19 cellular contexts compared by ENCODE assay signal in the genomic region with DNA sequence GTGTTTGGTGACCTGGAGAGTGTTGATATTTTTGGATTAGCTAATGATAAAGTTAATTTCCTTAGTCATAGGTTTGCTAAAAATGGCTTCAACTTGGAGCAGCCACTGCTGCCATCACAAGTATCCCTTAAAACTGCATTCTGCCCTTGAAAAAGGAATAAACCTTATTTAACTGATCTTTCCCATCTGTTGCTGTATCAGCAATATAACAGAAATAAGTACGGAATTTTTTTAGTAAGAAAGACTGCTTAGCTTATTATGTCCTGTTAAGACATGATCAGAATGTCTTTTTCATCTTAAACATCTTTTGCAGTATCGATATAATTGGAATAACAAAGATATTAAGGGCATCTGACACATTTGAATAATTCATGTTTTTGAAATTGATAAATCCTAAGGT.
A peak's percentile ranks its signal among the peaks of the same experiment; 100 is the strongest.
DNase-seq lines count a peak whose midpoint lies in the region; ATAC-seq, FAIRE-seq and TF ChIP-seq lines count a peak whose summit lies in the region.
"Had no signal": no experiment of that assay in that cellular context is flagged by ENCODE, and none has a peak within 500 bp of the region (broad histone marks: within the 10 kb centered on the region; RNA-seq: fewer than 3 reads in every experiment).

No MANE protein-coding gene starts in this region.

- H4K20me1 ChIP-seq in HepG2 (ENCODE audit: insufficient read depth, low read length) = no peaks in the 10 kb centered on the region
- no peaks in the 10 kb centered on the region for H4K20me1 ChIP-seq in K562 (replicated peaks; ENCODE audit: control insufficient read depth, insufficient read depth, low read length)

- H3K9me3 ChIP-seq in HepG2 (ENCODE audit: low read length) (no peaks in the 10 kb centered on the region), right lobe of liver (no peaks in the 10 kb centered on the region), K562 (replicated peaks; ENCODE audit: control insufficient read depth, insufficient read depth, low read depth, low read length) (no peaks in the 10 kb centered on the region), small intestine (ENCODE audit: control insufficient read depth, low read depth) (no peaks in the 10 kb centered on the region)
- no peaks in the 10 kb centered on the region for H3K9me3 ChIP-seq in CD4-positive, CD25-positive, alpha-beta regulatory T cell (ENCODE audit: control insufficient read depth in 2 of 2, low read length in 2 of 2)
- H3K9me3 ChIP-seq: Caco-2 had no signal

- intact Hi-C loops in HepG2 (cut with micrococcal nuclease; ENCODE audit: unreplicated experiment) = no loop called here
- intact Hi-C loops in right lobe of liver (cut with DNase I) = no loop called here
- intact Hi-C loops in K562 (cut with micrococcal nuclease) = no loop called here
- intact Hi-C loops in MCF 10A (cut with micrococcal nuclease) = no loop called here

- CTCF ChIA-PET in HepG2 (lab: Yijun Ruan, JAX; ENCODE audit: low intra/inter-chr PET ratio, low total read pairs) = no interaction called here
- CTCF ChIA-PET in K562 (lab: Yijun Ruan, JAX; ENCODE audit: low intra/inter-chr PET ratio) = no interaction called here
- CTCF ChIA-PET in MCF 10A (lab: Yijun Ruan, JAX) = interaction anchor here (0.6 to 1.6 kb wide), 3 partner anchors 131 to 1516 kb away, joined by 3 to 4 read pairs (median 3); no protein-coding TSS in a partner anchor

- H3K36me3 ChIP-seq in HepG2 (replicated peaks in 1 of 2; ENCODE audit: control insufficient read depth in 1 of 2, insufficient read depth in 2 of 2, low read length in 2 of 2) = peaks cover 2 to 8% of the 10 kb centered on the region in 2 experiments
- peaks cover 0 to 32% (median 6%) of the 10 kb centered on the region in 4 donors for H3K36me3 ChIP-seq in right lobe of liver
- peaks cover 61% of the 10 kb centered on the region for H3K36me3 ChIP-seq in CD4-positive, CD25-positive, alpha-beta regulatory T cell (ENCODE audit: control insufficient read depth, insufficient read depth, low read length)
- peaks cover 30% of the 10 kb centered on the region; the same call in 1 of the 3 replicates for H3K36me3 ChIP-seq in K562 (ENCODE audit: control insufficient read depth, insufficient read depth, low read length)
- H3K36me3 ChIP-seq in small intestine (ENCODE audit: control insufficient read depth in 2 of 2, insufficient read depth in 2 of 2, low read length in 2 of 2) = peaks cover 7 to 11% of the 10 kb centered on the region in 2 donors

- FAIRE-seq in HepG2 (lab: Jason Lieb, UNC) (no peak), K562 (lab: Jason Lieb, UNC) (no peak), small intestine (lab: Jason Lieb, UNC) (no peak)
- FAIRE-seq: GM12878, GM18507 had no signal

- H3K4me1 Mint-ChIP-seq in CD4-positive, CD25-positive, alpha-beta regulatory T cell = peaks cover 24 to 34% (median 31%) of the 10 kb centered on the region in 4 donors
- peaks cover 26% of the 10 kb centered on the region for H3K4me1 Mint-ChIP-seq in stimulated activated memory B cell treated with anti-CD40 and anti-IgM and Interleukin-4, amounts not matched to agents 10 μg/mL and 1 μg/mL and 100 μg/mL, for 72 hours
- peaks cover 6% of the 10 kb centered on the region for H3K4me1 Mint-ChIP-seq in MCF 10A (ENCODE audit: insufficient read depth, unreplicated experiment)

- H3K27me3 Mint-ChIP-seq in CD4-positive, CD25-positive, alpha-beta regulatory T cell = no peaks in the 10 kb centered on the region
- no peaks in the 10 kb centered on the region for H3K27me3 Mint-ChIP-seq in stimulated activated memory B cell treated with anti-CD40 and anti-IgM and Interleukin-4, amounts not matched to agents 10 μg/mL and 1 μg/mL and 100 μg/mL, for 72 hours
- no peaks in the 10 kb centered on the region for H3K27me3 Mint-ChIP-seq in MCF 10A (ENCODE audit: insufficient read depth, unreplicated experiment)

- in situ Hi-C loops in HepG2 (cut with HindIII; ENCODE audit: extremely low pct_ligation_motif_present, low pct_unique_long_range_greater_than_20kb) = no loop called here
- in situ Hi-C loops in K562 (cut with MboI) = loop anchor here (5.0 kb wide), 1 partner anchor 141 kb away; no protein-coding TSS in a partner anchor

- ATAC-seq in HepG2 (no peak), right lobe of liver (no peak), K562 (no peak)
- ATAC-seq in CD4-positive, CD25-positive, alpha-beta regulatory T cell (ENCODE audit: low read depth in 2 of 2) = no peak
- no peak for ATAC-seq in stimulated activated memory B cell treated with anti-CD40 and anti-IgM and Interleukin-4, amounts not matched to agents 10 μg/mL and 1 μg/mL and 100 μg/mL, for 72 hours
- ATAC-seq: CD8-positive, alpha-beta T cell; GM12878; GM23338; HCT116 had no signal

- no peak overlapping the region for H3K4me3 ChIP-seq in HepG2 (replicated peaks in 1 of 3; ENCODE audit: insufficient read depth in 1 of 3, low read depth in 2 of 3, low read length in 3 of 3)
- H3K4me3 ChIP-seq in right lobe of liver = no peak overlapping the region
- no peak overlapping the region for H3K4me3 ChIP-seq in CD4-positive, CD25-positive, alpha-beta regulatory T cell (ENCODE audit: low read depth, low read length)
- no peak overlapping the region for H3K4me3 ChIP-seq in K562
- no peak overlapping the region for H3K4me3 ChIP-seq in small intestine (ENCODE audit: low read depth in 1 of 2, low read length in 2 of 2)
- H3K4me3 ChIP-seq: GM12878, GM23338 had no signal

- H3K27ac ChIP-seq in HepG2 (ENCODE audit: extremely low read length, insufficient read depth, low read length) = no peak overlapping the region
- no peak overlapping the region for H3K27ac ChIP-seq in right lobe of liver
- H3K27ac ChIP-seq in CD4-positive, CD25-positive, alpha-beta regulatory T cell (ENCODE audit: insufficient read depth, low read length, poor library complexity, severe bottlenecking) = no peak overlapping the region
- no peak overlapping the region for H3K27ac ChIP-seq in K562 (ENCODE audit: extremely low read depth, low read depth, low read length)
- H3K27ac ChIP-seq in small intestine (ENCODE audit: low read depth in 1 of 2, low read length in 1 of 2) = no peak overlapping the region

- no peaks in the 10 kb centered on the region for H3K9me1 ChIP-seq in K562 (ENCODE audit: control insufficient read depth, insufficient read depth, low read length)

- H3K4me2 ChIP-seq in HepG2 (ENCODE audit: low read depth, low read length) (no peak overlapping the region), K562 (ENCODE audit: insufficient read depth, low read length) (no peak overlapping the region)
- H3K4me2 ChIP-seq: GM23338 had no signal

- 97% methylated on average over 2 of the region's 2 CpGs for WGBS in HepG2 (ENCODE audit: low lambda C conversion rate)
- WGBS in right lobe of liver (ENCODE audit: insufficient coverage, low coverage, low lambda C conversion rate, missing lambda C conversion rate) = 96% methylated on average over 2 of the region's 2 CpGs
- 76% methylated on average over 2 of the region's 2 CpGs for WGBS in K562 (ENCODE audit: insufficient coverage, low coverage, missing lambda C conversion rate)
- WGBS in small intestine, 3 donors = 91 to 95% (median 95%) methylated on average over 2 of the region's 2 CpGs

- peaks cover 0 to 2% (median 0%) of the 10 kb centered on the region in 7 donors for H3K9me3 Mint-ChIP-seq in CD4-positive, CD25-positive, alpha-beta regulatory T cell
- no peaks in the 10 kb centered on the region for H3K9me3 Mint-ChIP-seq in stimulated activated memory B cell treated with anti-CD40 and anti-IgM and Interleukin-4, amounts not matched to agents 10 μg/mL and 1 μg/mL and 100 μg/mL, for 72 hours
- no peaks in the 10 kb centered on the region for H3K9me3 Mint-ChIP-seq in MCF 10A (ENCODE audit: unreplicated experiment)
- H3K9me3 Mint-ChIP-seq: CD8-positive, alpha-beta T cell; GM23338; H9 had no signal

- TF ChIP-seq RAD21 in HepG2 (CRISPR knock-in tag; IDR thresholded peaks at IDR 0.05) (no peak), K562 (CRISPR knock-in tag; conservative IDR thresholded peaks at IDR 0.05 in 1 of 2, IDR thresholded peaks at IDR 0.05 in 1 of 2) (no peak)

- H3K79me2 ChIP-seq in HepG2 (ENCODE audit: insufficient read depth, low read length) (no peaks in the 10 kb centered on the region), K562 (ENCODE audit: control insufficient read depth, insufficient read depth, low read length) (no peaks in the 10 kb centered on the region)

- H3K36me3 Mint-ChIP-seq in CD4-positive, CD25-positive, alpha-beta regulatory T cell = peaks cover 50% of the 10 kb centered on the region
- peaks cover 52% of the 10 kb centered on the region for H3K36me3 Mint-ChIP-seq in stimulated activated memory B cell treated with anti-CD40 and anti-IgM and Interleukin-4, amounts not matched to agents 10 μg/mL and 1 μg/mL and 100 μg/mL, for 72 hours
- peaks cover 33% of the 10 kb centered on the region for H3K36me3 Mint-ChIP-seq in MCF 10A (ENCODE audit: insufficient read depth, unreplicated experiment)

- H3K4me3 Mint-ChIP-seq in CD4-positive, CD25-positive, alpha-beta regulatory T cell = no peak overlapping the region
- H3K4me3 Mint-ChIP-seq in stimulated activated memory B cell treated with anti-CD40 and anti-IgM and Interleukin-4, amounts not matched to agents 10 μg/mL and 1 μg/mL and 100 μg/mL, for 72 hours = no peak overlapping the region
- no peak overlapping the region for H3K4me3 Mint-ChIP-seq in MCF 10A (ENCODE audit: unreplicated experiment)
- H3K4me3 Mint-ChIP-seq: CD8-positive, alpha-beta T cell; GM23338; H9 had no signal

- H3K4me1 ChIP-seq in HepG2 (ENCODE audit: insufficient read depth, low read length) = no peaks in the 10 kb centered on the region
- no peaks in the 10 kb centered on the region for H3K4me1 ChIP-seq in right lobe of liver
- peaks cover 17% of the 10 kb centered on the region for H3K4me1 ChIP-seq in CD4-positive, CD25-positive, alpha-beta regulatory T cell (ENCODE audit: control insufficient read depth, insufficient read depth, low read length, poor library complexity, severe bottlenecking)
- H3K4me1 ChIP-seq in K562 (replicated peaks in 1 of 2; ENCODE audit: control insufficient read depth in 2 of 2, insufficient read depth in 2 of 2, low read length in 2 of 2) = peaks cover 0 to 8% of the 10 kb centered on the region in 2 experiments; a peak in 1 of 5 replicates
- peaks cover 0 to 3% of the 10 kb centered on the region in 2 donors for H3K4me1 ChIP-seq in small intestine (ENCODE audit: control insufficient read depth in 2 of 2, insufficient read depth in 1 of 2, low read depth in 1 of 2, low read length in 1 of 2)
- H3K4me1 ChIP-seq: Caco-2 had no signal

- TF ChIP-seq EP300 in HepG2 (IDR thresholded peaks at IDR 0.05; ENCODE audit: low read depth in 2 of 2, low read length in 2 of 2) (no peak), HepG2 (CRISPR knock-in tag; IDR thresholded peaks at IDR 0.05; ENCODE audit: borderline replicate concordance) (no peak), K562 (IDR thresholded peaks at IDR 0.05; ENCODE audit: low read length) (no peak)

- TF ChIP-seq CTCF in HepG2 (CRISPR knock-in tag; IDR thresholded peaks at IDR 0.05) (no peak), right lobe of liver (IDR thresholded peaks at IDR 0.05) (no peak), K562 (IDR thresholded peaks at IDR 0.05 in 2 of 3, conservative IDR thresholded peaks at IDR 0.05 in 1 of 3; ENCODE audit: insufficient read depth in 2 of 3, low read depth in 1 of 3, low read length in 3 of 3) (no peak), MCF 10A (IDR thresholded peaks at IDR 0.05; ENCODE audit: unreplicated experiment) (no peak)

- no peak overlapping the region for H3K9ac ChIP-seq in HepG2 (ENCODE audit: insufficient read depth, low read depth, low read length)
- H3K9ac ChIP-seq in K562 (ENCODE audit: insufficient read depth in 1 of 2, low read depth in 2 of 2, low read length in 2 of 2) = no peak overlapping the region

- no peaks in the 10 kb centered on the region for H3K27me3 ChIP-seq in HepG2 (ENCODE audit: control insufficient read depth in 1 of 2, insufficient read depth in 2 of 2, low read length in 2 of 2)
- no peaks in the 10 kb centered on the region for H3K27me3 ChIP-seq in right lobe of liver
- H3K27me3 ChIP-seq in CD4-positive, CD25-positive, alpha-beta regulatory T cell (ENCODE audit: control insufficient read depth, insufficient read depth, low read length) = no peaks in the 10 kb centered on the region
- no peaks in the 10 kb centered on the region for H3K27me3 ChIP-seq in K562 (ENCODE audit: control insufficient read depth in 2 of 2, insufficient read depth in 2 of 2, low read length in 2 of 2)
- H3K27me3 ChIP-seq in small intestine (ENCODE audit: control insufficient read depth in 2 of 2, insufficient read depth in 2 of 2, low read length in 2 of 2) = no peaks in the 10 kb centered on the region

- BruUV-seq in HepG2 (replicated peaks; lab: Mats Ljungman, UMichigan) = no TSS peak
- BruUV-seq in K562 (replicated peaks; lab: Mats Ljungman, UMichigan) = no TSS peak
- BruUV-seq in MCF 10A (replicated peaks; lab: Mats Ljungman, UMichigan) = no TSS peak

- TF ChIP-seq POLR2A in HepG2 (IDR thresholded peaks at IDR 0.05; ENCODE audit: insufficient read depth in 1 of 2, low read depth in 2 of 2, low read length in 2 of 2) = no peak
- TF ChIP-seq POLR2A in right lobe of liver (IDR thresholded peaks at IDR 0.05) = no peak
- TF ChIP-seq POLR2A in K562 (conservative IDR thresholded peaks at IDR 0.05) = no peak

- peak overlapping the region in 2 of 3 donors; percentile 81 to 82 for H3K27ac Mint-ChIP-seq in CD4-positive, CD25-positive, alpha-beta regulatory T cell
- peak overlapping the region; percentile 88 for H3K27ac Mint-ChIP-seq in stimulated activated memory B cell treated with anti-CD40 and anti-IgM and Interleukin-4, amounts not matched to agents 10 μg/mL and 1 μg/mL and 100 μg/mL, for 72 hours
- no peak overlapping the region for H3K27ac Mint-ChIP-seq in MCF 10A (ENCODE audit: low read depth, unreplicated experiment)
- H3K27ac Mint-ChIP-seq: GM23338, H9 had no signal

- POLR2A ChIA-PET in HepG2 (lab: Yijun Ruan, JAX) (no interaction called here), K562 (lab: Yijun Ruan, JAX) (interaction anchor here (1.4 kb wide), 1 partner anchor 9 kb away, joined by 4 read pairs; no protein-coding TSS in a partner anchor), MCF 10A (lab: Yijun Ruan, JAX) (interaction anchor here (0.7 kb wide), 1 partner anchor 71 kb away, joined by 3 read pairs; no protein-coding TSS in a partner anchor)

- DNase-seq in HepG2 (ENCODE audit: low spot score) (no peak), right lobe of liver (no peak), K562 (ENCODE audit: extremely low read depth in 1 of 4, low spot score in 3 of 4) (no peak), MCF 10A (ENCODE audit: unreplicated experiment) (no peak), small intestine (no peak)
- DNase-seq in CD4-positive, CD25-positive, alpha-beta regulatory T cell = no peak
- DNase-seq: 8988T; C1 segment of cervical spinal cord; Caco-2; CD8-positive, alpha-beta T cell; DMS153; DND-41; GDM1; H9 had no signal

- H2AFZ ChIP-seq in HepG2 (ENCODE audit: low read length) = no peak overlapping the region
- H2AFZ ChIP-seq in K562 (ENCODE audit: low read depth, low read length) = no peak overlapping the region
- H2AFZ ChIP-seq: GM23338 had no signal
